ENCODE assay signal across 8 cellular contexts in genomic region chr20:37804584-37805566, GRCh38.
DNase-seq lines count a peak whose midpoint lies in the region; ATAC-seq and TF ChIP-seq lines count a peak whose summit lies in the region.

No MANE protein-coding gene starts in this region.

- TF ChIP-seq EP300 in suprapubic skin (IDR thresholded peaks at IDR 0.05), result no peak

- no peaks in the 10 kb centered on the region for H3K27me3 ChIP-seq in HL-60 (ENCODE audit: insufficient read depth, poor library complexity, severe bottlenecking)
- H3K27me3 ChIP-seq in suprapubic skin, result no peaks in the 10 kb centered on the region
- no peaks in the 10 kb centered on the region for H3K27me3 ChIP-seq in colonic mucosa

- WGBS in suprapubic skin, result 86% methylated on average over 16 of the region's 16 CpGs

- H3K36me3 ChIP-seq in suprapubic skin (peaks cover 51% of the 10 kb centered on the region), colonic mucosa (no peaks in the 10 kb centered on the region)

- peak; percentile 54 for ATAC-seq in GM21367 (IDR thresholded peaks at IDR 0.05; ENCODE audit: unreplicated experiment)

- H3K9me3 ChIP-seq in suprapubic skin (no peaks in the 10 kb centered on the region), colonic mucosa (no peaks in the 10 kb centered on the region)

- no peak for TF ChIP-seq POLR2A in suprapubic skin (IDR thresholded peaks at IDR 0.05)

- intact Hi-C loops in colonic mucosa (cut with DNase I), result no loop called here

- DNase-seq in HL-60 (ENCODE audit: low read depth in 1 of 2, low spot score in 1 of 2), result peak; percentile 48 to 91
- DNase-seq in fibroblast of peridontal ligament (ENCODE audit: extremely low read depth), result peak; percentile 5
- no peak for DNase-seq in suprapubic skin (ENCODE audit: low spot score in 2 of 2)
- no peak for DNase-seq in T-helper 9 cell
- no peak for DNase-seq in DMS153 treated with DMSO at 0.1 percent for 48 hours (lab: John Stamatoyannopoulos, UW; ENCODE audit: unreplicated experiment)
- DNase-seq in colonic mucosa, result no peak

- H3K9ac ChIP-seq in colonic mucosa (ENCODE audit: low read depth in 2 of 2, low read length in 2 of 2), result no peak overlapping the region

- H3K4me3 ChIP-seq in GM08714 (ENCODE audit: low read length) (peak overlapping the region; percentile 51; the same call in 1 of the 2 replicates), HL-60 (replicated peaks; ENCODE audit: insufficient read depth, low read length) (no peak overlapping the region), suprapubic skin (no peak overlapping the region), colonic mucosa (no peak overlapping the region)

- no peaks in the 10 kb centered on the region for H3K4me1 ChIP-seq in suprapubic skin
- no peaks in the 10 kb centered on the region for H3K4me1 ChIP-seq in colonic mucosa

- H3K27ac ChIP-seq in HL-60 (replicated peaks) (peak overlapping the region; percentile 79), suprapubic skin (no peak overlapping the region), colonic mucosa (no peak overlapping the region)

- TF ChIP-seq CTCF in HL-60 (IDR thresholded peaks at IDR 0.05; ENCODE audit: insufficient read depth, low read length), result no peak
- no peak for TF ChIP-seq CTCF in suprapubic skin (IDR thresholded peaks at IDR 0.05)
- no peak for TF ChIP-seq CTCF in colonic mucosa (IDR thresholded peaks at IDR 0.05)

Comparison
In these comparisons a context has a peak if more than half of its experiments do, and no peak if none do; other contexts are left out.
1. DNase-seq: peak in HL-60 (2 of 2) and fibroblast of peridontal ligament (single experiment); none in suprapubic skin (0 of 2), T-helper 9 cell (single experiment), DMS153 treated with DMSO at 0.1 percent for 48 hours (single experiment) and colonic mucosa (single experiment).